In genomic region chr4:112145820-112146813, GRCh38 we compare ENCODE assay signal across 8 cellular contexts. TPM values are rescaled to one million over a fixed set of nuclear protein-coding genes. Genes with fewer than 3 reads are reported as not detected.
DNase-seq lines count a peak whose midpoint lies in the region; ATAC-seq, FAIRE-seq and TF ChIP-seq lines count a peak whose summit lies in the region.

No MANE protein-coding gene starts in this region.

- no peak overlapping the region for H2BK12ac ChIP-seq in neuronal stem cell (ENCODE audit: low read length)

- TF ChIP-seq POLR2A in Peyer's patch (IDR thresholded peaks at IDR 0.05): no peak

- no peak overlapping the region for H4K91ac ChIP-seq in neuronal stem cell (ENCODE audit: low read depth, low read length, poor library complexity)

- H3K4me1 ChIP-seq in Peyer's patch: peaks cover 0 to 6% (median 2%) of the 10 kb centered on the region in 4 donors
- no peaks in the 10 kb centered on the region for H3K4me1 ChIP-seq in neuronal stem cell (ENCODE audit: control insufficient read depth in 2 of 2, insufficient read depth in 1 of 2, low read depth in 1 of 2, low read length in 2 of 2)

- H3K4me3 ChIP-seq in AG10803 (ENCODE audit: low read length) (peak overlapping the region; percentile 83), Peyer's patch (peak overlapping the region; percentile 83 to 97 (median 90)), neuronal stem cell (ENCODE audit: low read length in 2 of 2) (peak overlapping the region; percentile 51 to 92)

- no CpG with 5 or more reads among the region's 50 CpGs for WGBS in neuronal stem cell (ENCODE audit: extremely low coverage in 2 of 2, insufficient read length in 2 of 2, insufficient replicate concordance in 1 of 2), 2 donors

- H3K27me3 ChIP-seq in Peyer's patch (no peaks in the 10 kb centered on the region), neuronal stem cell (ENCODE audit: control insufficient read depth in 3 of 3, insufficient read depth in 3 of 3, low read depth in 1 of 3, low read length in 3 of 3) (peaks cover 0 to 50% (median 11%) of the 10 kb centered on the region in 3 experiments)

- no peak overlapping the region for H3K4ac ChIP-seq in neuronal stem cell (ENCODE audit: low read length)

- no peak for FAIRE-seq in frontal cortex (lab: Jason Lieb, UNC)

- peak overlapping the region; percentile 97 for H2AFZ ChIP-seq in neuronal stem cell (ENCODE audit: low read length)

- no peak overlapping the region for H2BK5ac ChIP-seq in neuronal stem cell (ENCODE audit: low read length)

- H3K9me3 ChIP-seq in Peyer's patch (no peaks in the 10 kb centered on the region), neuronal stem cell (replicated peaks in 1 of 2; ENCODE audit: control insufficient read depth in 2 of 2, insufficient read depth in 1 of 2, low read depth in 1 of 2, low read length in 2 of 2) (no peaks in the 10 kb centered on the region)

- no peak overlapping the region for H2AK5ac ChIP-seq in neuronal stem cell (ENCODE audit: low read depth, low read length)

- H3K36me3 ChIP-seq in Peyer's patch: no peaks in the 10 kb centered on the region
- H3K36me3 ChIP-seq in neuronal stem cell (replicated peaks in 1 of 2; ENCODE audit: control insufficient read depth in 2 of 2, insufficient read depth in 2 of 2, low read length in 2 of 2): no peaks in the 10 kb centered on the region

- ATAC-seq in GM18868 (IDR thresholded peaks at IDR 0.05; ENCODE audit: unreplicated experiment) (peak; percentile 55), HG03097 (IDR thresholded peaks at IDR 0.05; ENCODE audit: low FRiP score, unreplicated experiment) (peak; percentile 44)

- H3K14ac ChIP-seq in neuronal stem cell (ENCODE audit: low read length): no peak overlapping the region

- H3K23ac ChIP-seq in neuronal stem cell (ENCODE audit: low read depth, low read length, poor library complexity): no peak overlapping the region

- no peak overlapping the region for H3K9ac ChIP-seq in neuronal stem cell (ENCODE audit: low read depth, low read length, poor library complexity)

- TF ChIP-seq CTCF in AG10803 (conservative IDR thresholded peaks at IDR 0.05; ENCODE audit: low read length): no peak; the same call in 1 of the 2 replicates
- peak in 3 of 6 experiments; percentile 8 to 19 (median 10) for TF ChIP-seq CTCF in Peyer's patch (IDR thresholded peaks at IDR 0.05)

- peak overlapping the region; percentile 78 to 91 (median 86) for H3K27ac ChIP-seq in Peyer's patch
- H3K27ac ChIP-seq in neuronal stem cell (replicated peaks; ENCODE audit: low read length): no peak overlapping the region
- peak overlapping the region; percentile 82 for H3K27ac ChIP-seq in substantia nigra (ENCODE audit: low read depth, low read length, poor library complexity, severe bottlenecking)

- H4K8ac ChIP-seq in neuronal stem cell (ENCODE audit: low read depth, low read length): no peak overlapping the region

- H2BK15ac ChIP-seq in neuronal stem cell (ENCODE audit: low read length): no peak overlapping the region

- no peak overlapping the region for H3K18ac ChIP-seq in neuronal stem cell (ENCODE audit: low read length)

- H3K79me1 ChIP-seq in neuronal stem cell (ENCODE audit: low read depth, low read length): no peaks in the 10 kb centered on the region

- H3K4me2 ChIP-seq in neuronal stem cell (ENCODE audit: insufficient read depth, low read length, poor library complexity, severe bottlenecking): peak overlapping the region; percentile 91

- DNase-seq in AG10803 (ENCODE audit: low read depth): peak; percentile 36
- DNase-seq in Peyer's patch: peak; percentile 52 to 68 (median 66)
- peak; percentile 40 for DNase-seq in activated effector memory CD4-positive, alpha-beta T cell treated with Interleukin-2 at 50 U/mL for 16 hours
- DNase-seq in frontal cortex (ENCODE audit: low spot score in 2 of 2): peak; percentile 45 to 57
- peak; percentile 37 for DNase-seq in neuronal stem cell (ENCODE audit: low spot score)
- DNase-seq in substantia nigra (lab: John Stamatoyannopoulos, UW): peak in 36 of 49 donors; percentile 4 to 55 (median 26)

- H2BK120ac ChIP-seq in neuronal stem cell (ENCODE audit: low read depth, low read length): no peak overlapping the region

RNA-seq across cellular contexts. Expression of gene FAM241A, which starts 0.9 kb away (rescaled TPM):
- total RNA-seq in Peyer's patch (1 to 10 TPM in 2 of 4 donors, under 1 TPM in 2; 0.47 to 2.5 (median 1.2) TPM), frontal cortex (6.5 TPM)
- 0.07 TPM for polyA plus RNA-seq in neuronal stem cell (2013, experiment 1 of 2)
- 0.04 TPM for polyA plus RNA-seq in neuronal stem cell (2013, experiment 2 of 2)
